In the genomic region with DNA sequence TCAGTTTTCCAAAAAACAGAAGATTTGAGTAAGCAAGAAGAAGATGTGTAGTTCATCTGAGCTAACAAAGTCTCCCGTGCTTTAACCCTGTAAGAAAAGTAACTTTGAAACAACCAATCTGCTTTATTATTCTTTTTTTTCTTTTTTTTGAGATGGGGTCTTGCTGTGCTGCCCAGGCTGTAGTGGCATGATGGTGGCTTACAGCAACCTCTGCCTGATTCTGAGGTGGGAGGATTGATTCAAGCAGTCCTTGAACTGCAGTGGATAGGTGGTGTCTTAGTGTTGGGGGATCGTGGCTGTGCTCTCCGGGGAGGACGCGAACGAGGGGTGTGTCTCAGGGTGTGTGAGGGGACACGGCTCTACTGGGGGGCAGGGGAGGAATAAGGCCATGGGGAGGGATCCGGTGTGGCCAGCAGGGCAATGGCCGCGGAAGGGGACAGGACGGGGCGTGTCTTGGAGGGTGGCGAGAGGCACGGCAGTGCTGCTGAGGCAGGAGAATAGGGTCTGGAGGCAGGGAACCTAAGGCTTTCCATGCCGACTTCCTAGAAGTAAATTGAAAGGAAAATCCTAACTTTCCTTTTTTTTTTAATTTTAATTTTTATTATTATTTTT, we compare ENCODE assay signal across 2 cellular contexts.
A peak's percentile ranks its signal among the peaks of the same experiment; 100 is the strongest.
TF ChIP-seq lines count a peak whose summit lies in the region.

No MANE protein-coding gene starts in this region.

TF ChIP-seq in HEK293, 187 proteins besides CTCF, POLR2A, EP300 and RAD21:
- TF ChIP-seq FEZF1 (tag by site-specific recombination; IDR thresholded peaks at IDR 0.05), result no peak
- 0 out of 2 replicates have a peak, but pooled peaks have one; percentile 56 for TF ChIP-seq ZNF121 (tag by site-specific recombination; IDR thresholded peaks at IDR 0.05)

TF ChIP-seq in H1, 55 proteins besides CTCF, POLR2A, EP300 and RAD21:
- TF ChIP-seq TEAD4 (IDR thresholded peaks at IDR 0.05; ENCODE audit: low read depth, low read length) (no peak), SIN3A (conservative IDR thresholded peaks at IDR 0.05 in 1 of 2, IDR thresholded peaks at IDR 0.05 in 1 of 2; ENCODE audit: low read depth in 1 of 2, low read length in 2 of 2) (no peak), NRF1 (IDR thresholded peaks at IDR 0.05; ENCODE audit: low read depth, low read length) (no peak), BRCA1 (IDR thresholded peaks at IDR 0.05; ENCODE audit: low read depth, low read length) (no peak), RNF2 (IDR thresholded peaks at IDR 0.05; ENCODE audit: borderline replicate concordance, low read depth, low read length, missing control alignments, poor library complexity, severe bottlenecking) (no peak), KDM4A (IDR thresholded peaks at IDR 0.05; ENCODE audit: low read depth, low read length, severe bottlenecking) (no peak), ATF3 (IDR thresholded peaks at IDR 0.05; ENCODE audit: insufficient read depth, low read depth, low read length) (no peak), CEBPB (IDR thresholded peaks at IDR 0.05; ENCODE audit: low read depth, low read length) (no peak), TBP (IDR thresholded peaks at IDR 0.05; ENCODE audit: low read depth, low read length) (no peak), HDAC2 (IDR thresholded peaks at IDR 0.05; ENCODE audit: borderline replicate concordance in 1 of 2, low read depth in 2 of 2, low read length in 2 of 2) (no peak), JUND (IDR thresholded peaks at IDR 0.05; ENCODE audit: low read length) (no peak), SP1 (IDR thresholded peaks at IDR 0.05; ENCODE audit: low read depth, low read length) (no peak), RBBP5 (IDR thresholded peaks at IDR 0.05; ENCODE audit: borderline replicate concordance, low read depth, low read length) (no peak), SIX5 (IDR thresholded peaks at IDR 0.05; ENCODE audit: low read depth, low read length) (no peak), CREB1 (IDR thresholded peaks at IDR 0.05) (no peak), ZNF274 (IDR thresholded peaks at IDR 0.05; ENCODE audit: borderline replicate concordance, extremely low read depth, low read length) (no peak), KDM1A (IDR thresholded peaks at IDR 0.05; ENCODE audit: borderline replicate concordance, low read length) (no peak), SP2 (IDR thresholded peaks at IDR 0.05; ENCODE audit: low read length) (no peak), RXRA (IDR thresholded peaks at IDR 0.05; ENCODE audit: insufficient read depth, low read depth, low read length) (no peak)
